17 cellular contexts compared by ENCODE assay signal in the genomic region with DNA sequence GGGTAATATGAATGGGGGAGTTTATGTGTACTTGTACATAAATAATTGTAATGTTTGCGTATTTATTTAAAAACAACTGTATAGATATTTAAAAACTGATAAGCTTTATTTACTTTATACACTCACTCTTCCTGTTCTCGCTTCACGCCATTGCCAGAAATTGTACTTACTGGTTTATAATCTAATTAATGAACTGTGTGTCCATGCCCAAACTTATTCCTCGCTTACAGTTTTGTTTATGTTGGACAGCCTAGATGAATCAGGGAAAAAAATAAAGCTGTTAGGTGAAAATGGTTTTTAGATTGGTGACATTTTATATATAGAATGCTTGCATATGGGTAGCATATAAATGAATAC. TPM values are rescaled to one million over a fixed set of nuclear protein-coding genes. Genes with fewer than 3 reads are reported as not detected.
"Had no signal": no experiment of that assay in that cellular context is flagged by ENCODE, and none has a peak within 500 bp of the region (broad histone marks: within the 10 kb centered on the region; RNA-seq: fewer than 3 reads in every experiment).

No MANE protein-coding gene starts in this region.

- H3K9ac ChIP-seq: parathyroid adenoma had no signal

- ATAC-seq: body of pancreas, gastrocnemius medialis, left ventricle myocardium superior had no signal

- DNase-seq: activated CD4-positive, alpha-beta T cell treated with anti-CD3 and anti-CD28 coated beads, Interleukin-2, amount 10 ng/mL, durations not matched to agents 7 days and 5 days; activated CD4-positive, CD25-positive, alpha-beta regulatory T cell; activated CD8-positive, alpha-beta memory T cell treated with anti-CD3 and anti-CD28 coated beads for 24 hours; activated naive CD4-positive, alpha-beta T cell treated with anti-CD3 and anti-CD28 coated beads, Interleukin-2, amount 10 ng/mL, durations not matched to agents 7 days and 5 days; adrenal gland; body of pancreas; cerebellar nuclear complex; gastrocnemius medialis; kidney; left ventricle myocardium superior; thyroid gland had no signal

- H3K9me3 ChIP-seq: adrenal gland, body of pancreas, gastrocnemius medialis, thyroid gland, vagina had no signal

- H3K9me3 Mint-ChIP-seq: activated CD4-positive, alpha-beta T cell treated with anti-CD3 and anti-CD28 coated beads, Interleukin-2, amount 10 ng/mL, durations not matched to agents 7 days and 5 days; activated naive CD4-positive, alpha-beta T cell treated with anti-CD3 and anti-CD28 coated beads, Interleukin-2, amount 10 ng/mL, durations not matched to agents 7 days and 5 days; activated T-helper 2 cell treated with anti-CD3 and anti-CD28 coated beads, Interferon-gamma antibody, Interleukin-2, Interleukin-4, amounts not matched to agents 10 μg/mL and 5 μg/mL and 100 μg/mL, durations not matched to agents 14 hours and 24 hours and 36 hours had no signal

- FAIRE-seq: endometrium, kidney had no signal

- H3K27ac ChIP-seq: adrenal gland, body of pancreas, gastrocnemius medialis, parathyroid adenoma, thyroid gland, vagina had no signal

- H2AFZ ChIP-seq: parathyroid adenoma had no signal

- H3K4me3 ChIP-seq: adrenal gland, body of pancreas, gastrocnemius medialis, thyroid gland, vagina had no signal

- H3K27me3 Mint-ChIP-seq: activated CD4-positive, alpha-beta T cell treated with anti-CD3 and anti-CD28 coated beads, Interleukin-2, amount 10 ng/mL, durations not matched to agents 7 days and 5 days; activated naive CD4-positive, alpha-beta T cell treated with anti-CD3 and anti-CD28 coated beads, Interleukin-2, amount 10 ng/mL, durations not matched to agents 7 days and 5 days had no signal

- H3K4me3 Mint-ChIP-seq: activated CD4-positive, alpha-beta T cell treated with anti-CD3 and anti-CD28 coated beads, Interleukin-2, amount 10 ng/mL, durations not matched to agents 7 days and 5 days; activated naive CD4-positive, alpha-beta T cell treated with anti-CD3 and anti-CD28 coated beads, Interleukin-2, amount 10 ng/mL, durations not matched to agents 7 days and 5 days had no signal

- H3K4me1 ChIP-seq: parathyroid adenoma, thyroid gland had no signal

- H3K4me1 Mint-ChIP-seq: activated naive CD4-positive, alpha-beta T cell treated with anti-CD3 and anti-CD28 coated beads, Interleukin-2, amount 10 ng/mL, durations not matched to agents 7 days and 5 days had no signal

- H3K27me3 ChIP-seq: adrenal gland, body of pancreas, gastrocnemius medialis, thyroid gland, vagina had no signal

- H3K27ac Mint-ChIP-seq: activated CD4-positive, alpha-beta T cell treated with anti-CD3 and anti-CD28 coated beads, Interleukin-2, amount 10 ng/mL, durations not matched to agents 7 days and 5 days; activated naive CD4-positive, alpha-beta T cell treated with anti-CD3 and anti-CD28 coated beads, Interleukin-2, amount 10 ng/mL, durations not matched to agents 7 days and 5 days; activated T-helper 2 cell treated with anti-CD3 and anti-CD28 coated beads, Interferon-gamma antibody, Interleukin-2, Interleukin-4, amounts not matched to agents 10 μg/mL and 5 μg/mL and 100 μg/mL, durations not matched to agents 14 hours and 24 hours and 36 hours had no signal

- H3K36me3 ChIP-seq: adrenal gland, gastrocnemius medialis, thyroid gland, vagina had no signal

RNA-seq across cellular contexts. Expression of a gene that starts 42.3 kb away (rescaled TPM):
- total RNA-seq: activated CD4-positive, alpha-beta T cell treated with anti-CD3 and anti-CD28 coated beads, Interleukin-2, amount 10 ng/mL, durations not matched to agents 7 days and 5 days; adrenal gland; body of pancreas; gastrocnemius medialis; left ventricle myocardium superior; myocyte; skeletal muscle tissue; thyroid gland; vagina had no signal
- polyA plus RNA-seq: adrenal gland had no signal
